In the genomic region with DNA sequence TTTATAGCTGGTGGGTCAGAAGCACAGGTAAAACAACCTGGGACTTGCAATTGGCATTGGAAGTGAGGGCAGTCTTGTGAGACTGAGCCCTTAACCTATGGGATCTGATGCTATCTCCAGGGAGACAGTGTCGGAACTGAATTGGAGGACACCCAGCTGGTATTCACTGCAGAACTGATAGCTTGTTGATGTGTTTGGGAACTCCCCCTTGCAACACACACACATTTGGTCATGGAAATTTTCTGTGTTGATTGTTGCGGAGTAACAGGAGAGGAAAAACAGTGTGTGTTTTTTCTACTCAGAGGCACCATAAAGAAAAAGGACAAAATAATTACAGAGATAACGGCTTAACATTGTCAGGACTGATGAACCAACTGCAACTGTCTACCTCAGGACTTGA, we compare ENCODE assay signal across 26 cellular contexts. TPM values are rescaled to one million over a fixed set of nuclear protein-coding genes. Genes with fewer than 3 reads are reported as not detected.
DNase-seq lines count a peak whose midpoint lies in the region; ATAC-seq and TF ChIP-seq lines count a peak whose summit lies in the region.
"Had no signal": no experiment of that assay in that cellular context is flagged by ENCODE, and none has a peak within 500 bp of the region (broad histone marks: within the 10 kb centered on the region; RNA-seq: fewer than 3 reads in every experiment).

No MANE protein-coding gene starts in this region.

- no peak overlapping the region for H3K4me3 Mint-ChIP-seq in stimulated activated effector memory CD8-positive, alpha-beta T cell treated with anti-CD3 and anti-CD28 coated beads, Interleukin-12 subunit alpha, Interleukin-12 subunit beta, amount 100 ng/mL, for 72 hours
- H3K4me3 Mint-ChIP-seq: CD4-positive, alpha-beta T cell; natural killer cell treated with Interleukin-12 subunit alpha and Interleukin-12 subunit beta and Interleukin-15 and Interleukin-18, amount 100 ng/mL, for 72 hours; T-cell had no signal

- intact Hi-C loops in left lung (cut with DNase I) = no loop called here

- H3K27ac ChIP-seq in Peyer's patch = peak overlapping the region in 3 of 4 donors; percentile 12 to 60 (median 43)
- H3K27ac ChIP-seq in left lung = peak overlapping the region; percentile 51 to 55
- H3K27ac ChIP-seq: cardiac muscle cell, SJCRH30 had no signal

- H3K36me3 ChIP-seq in Peyer's patch (peaks cover 0 to 18% (median 0%) of the 10 kb centered on the region in 3 donors), left lung (peaks cover 0 to 42% of the 10 kb centered on the region in 2 donors)
- H3K36me3 ChIP-seq: cardiac muscle cell, SJCRH30 had no signal

- H3K27me3 ChIP-seq in Peyer's patch (no peaks in the 10 kb centered on the region), left lung (no peaks in the 10 kb centered on the region)
- H3K27me3 ChIP-seq: ascending aorta, cardiac muscle cell, dorsolateral prefrontal cortex, SJCRH30 had no signal

- H3K4me1 ChIP-seq in Peyer's patch (no peaks in the 10 kb centered on the region), left lung (no peaks in the 10 kb centered on the region)
- H3K4me1 ChIP-seq: SJCRH30 had no signal

- no peaks in the 10 kb centered on the region for H3K9me3 Mint-ChIP-seq in stimulated activated effector memory CD8-positive, alpha-beta T cell treated with anti-CD3 and anti-CD28 coated beads, Interleukin-12 subunit alpha, Interleukin-12 subunit beta, amount 100 ng/mL, for 72 hours
- H3K9me3 Mint-ChIP-seq: activated naive CD4-positive, alpha-beta T cell treated with anti-CD3 and anti-CD28 coated beads, Interleukin-2, amount 50 U/mL, for 72 hours; CD4-positive, alpha-beta T cell; natural killer cell treated with Interleukin-12 subunit alpha and Interleukin-12 subunit beta and Interleukin-15 and Interleukin-18, amount 100 ng/mL, for 72 hours; T-cell had no signal

- H3K27ac Mint-ChIP-seq in stimulated activated effector memory CD8-positive, alpha-beta T cell treated with anti-CD3 and anti-CD28 coated beads, Interleukin-12 subunit alpha, Interleukin-12 subunit beta, amount 100 ng/mL, for 72 hours = peak overlapping the region; percentile 84

- no peak for TF ChIP-seq POLR2A in Peyer's patch (IDR thresholded peaks at IDR 0.05)
- no peak for TF ChIP-seq POLR2A in erythroblast (IDR thresholded peaks at IDR 0.05; ENCODE audit: low read length)

- ATAC-seq in left lung = peak; percentile 13
- ATAC-seq in stimulated activated effector memory CD8-positive, alpha-beta T cell treated with anti-CD3 and anti-CD28 coated beads, Interleukin-12 subunit alpha, Interleukin-12 subunit beta, amount 100 ng/mL, for 72 hours = no peak
- no peak for ATAC-seq in GM19395 (IDR thresholded peaks at IDR 0.05; ENCODE audit: unreplicated experiment)
- ATAC-seq: GM12878, left colon, Panc1, T-cell had no signal

- TF ChIP-seq CTCF in Peyer's patch (IDR thresholded peaks at IDR 0.05) (no peak), left lung (IDR thresholded peaks at IDR 0.05) (no peak)

- no peak for DNase-seq in Peyer's patch
- DNase-seq in erythroblast (lab: John Stamatoyannopoulos, UW) = peak; percentile 73 to 83
- no peak for DNase-seq in left lung
- no peak for DNase-seq in stimulated activated effector memory CD8-positive, alpha-beta T cell treated with anti-CD3 and anti-CD28 coated beads, Interleukin-12 subunit alpha, Interleukin-12 subunit beta, amount 100 ng/mL, for 72 hours (ENCODE audit: low spot score in 2 of 2)
- DNase-seq in GOT3 (lab: John Stamatoyannopoulos, UW) = no peak
- no peak for DNase-seq in cerebellar nuclear complex (lab: John Stamatoyannopoulos, UW)
- DNase-seq: activated CD4-positive, alpha-beta T cell treated with anti-CD3 and anti-CD28 coated beads, Interleukin-2, amount 50 U/mL, for 4 hours; activated CD4-positive, CD25-positive, alpha-beta regulatory T cell; CD4-positive, alpha-beta T cell; dorsolateral prefrontal cortex; hippocampal formation; left colon; NCI-H1105 treated with DMSO at 0.1 percent for 48 hours; NCI-H1930; NCI-H524 treated with DMSO at 0.1 percent for 48 hours; SJCRH30; small intestine; stimulated activated CD4-positive, alpha-beta T cell treated with anti-CD3 and anti-CD28 coated beads, Interleukin-1b, Interleukin-23, amount 100 ng/mL, for 48 hours; T-cell had no signal

- H3K4me3 ChIP-seq in Peyer's patch (no peak overlapping the region), left lung (no peak overlapping the region)
- H3K4me3 ChIP-seq: ascending aorta, cardiac muscle cell, dorsolateral prefrontal cortex, GM12878, SJCRH30 had no signal

- H3K36me3 Mint-ChIP-seq in stimulated activated effector memory CD8-positive, alpha-beta T cell treated with anti-CD3 and anti-CD28 coated beads, Interleukin-12 subunit alpha, Interleukin-12 subunit beta, amount 100 ng/mL, for 72 hours = peaks cover 58% of the 10 kb centered on the region
- H3K36me3 Mint-ChIP-seq: natural killer cell treated with Interleukin-12 subunit alpha and Interleukin-12 subunit beta and Interleukin-15 and Interleukin-18, amount 100 ng/mL, for 72 hours had no signal

- H3K9me3 ChIP-seq in Peyer's patch (no peaks in the 10 kb centered on the region), left lung (no peaks in the 10 kb centered on the region)
- H3K9me3 ChIP-seq: ascending aorta, SJCRH30 had no signal

- H3K4me1 Mint-ChIP-seq in stimulated activated effector memory CD8-positive, alpha-beta T cell treated with anti-CD3 and anti-CD28 coated beads, Interleukin-12 subunit alpha, Interleukin-12 subunit beta, amount 100 ng/mL, for 72 hours = peaks cover 17% of the 10 kb centered on the region

RNA-seq across cellular contexts. Expression of a gene that starts 16.1 kb away (rescaled TPM):
- total RNA-seq in Peyer's patch (10 to 100 TPM; 32.1 to 87.9 (median 58.2) TPM), left lung (10 to 100 TPM; 58.3 to 92.3 TPM)

RNA-seq across cellular contexts. Expression of a gene that starts 16.2 kb away (rescaled TPM):
- total RNA-seq in Peyer's patch (10 to 100 TPM; 15.4 to 51.2 (median 18.8) TPM), left lung (1 to 10 TPM; 8.4 to 9.3 TPM)

Comparison
In these comparisons a context has a peak if more than half of its experiments do, and no peak if none do; other contexts are left out.
1. DNase-seq: peak in erythroblast (2 of 2); none in Peyer's patch (0 of 3), left lung (0 of 2), stimulated activated effector memory CD8-positive, alpha-beta T cell treated with anti-CD3 and anti-CD28 coated beads, Interleukin-12 subunit alpha, Interleukin-12 subunit beta, amount 100 ng/mL, for 72 hours (0 of 2), GOT3 (single experiment) and cerebellar nuclear complex (0 of 2).